Comparison of ENCODE assay signal across 1 cellular context in genomic region chr19:57947419-57948134, GRCh38.
TF ChIP-seq lines count a peak whose summit lies in the region.

Gene ZNF256, minus strand, starts transcription at chr19:57947706. Its CDS starts 232 bp downstream, at chr19:57947474.

TF ChIP-seq in HepG2, 621 proteins besides CTCF, POLR2A, EP300 and RAD21 (continued from another document and continues in another):
- TF ChIP-seq MYC (CRISPR knock-in tag; IDR thresholded peaks at IDR 0.05; ENCODE audit: borderline replicate concordance) (peak; percentile 63; the same call in 1 of the 2 replicates), NFKB2 (CRISPR knock-in tag; IDR thresholded peaks at IDR 0.05; ENCODE audit: borderline replicate concordance) (peak; percentile 44; the same call in 1 of the 2 replicates), ZBTB26 (CRISPR knock-in tag; IDR thresholded peaks at IDR 0.05; ENCODE audit: borderline replicate concordance) (peak; percentile 42; the same call in 1 of the 2 replicates), ARNT2 (CRISPR knock-in tag; IDR thresholded peaks at IDR 0.05; ENCODE audit: low read depth) (peak; percentile 37; the same call in 1 of the 2 replicates), ZNF781 (CRISPR knock-in tag; IDR thresholded peaks at IDR 0.05; ENCODE audit: borderline replicate concordance, not compliant biosample characterization) (peak; percentile 54), PLRG1 (conservative IDR thresholded peaks at IDR 0.05) (no peak), ASH2L (IDR thresholded peaks at IDR 0.05; ENCODE audit: insufficient read length, low read depth, low read length) (peak; percentile 65), ZNF513 (CRISPR knock-in tag; conservative IDR thresholded peaks at IDR 0.05) (0 out of 2 replicates have a peak, but pooled peaks have one; percentile 13), FOXC1 (CRISPR knock-in tag; IDR thresholded peaks at IDR 0.05; ENCODE audit: borderline replicate concordance) (peak; percentile 88), ARID5B (CRISPR knock-in tag; IDR thresholded peaks at IDR 0.05) (peak; percentile 63), KMT2A (CRISPR knock-in tag; IDR thresholded peaks at IDR 0.05) (peak; percentile 21; the same call in 1 of the 2 replicates), KDM4B (CRISPR knock-in tag; IDR thresholded peaks at IDR 0.05) (no peak), NRL (CRISPR knock-in tag; IDR thresholded peaks at IDR 0.05; ENCODE audit: borderline replicate concordance) (no peak), ZC3H4 (CRISPR knock-in tag; IDR thresholded peaks at IDR 0.05; ENCODE audit: borderline replicate concordance) (no peak), MTF2 (CRISPR knock-in tag; IDR thresholded peaks at IDR 0.05; ENCODE audit: borderline replicate concordance) (peak; percentile 64; the same call in 1 of the 2 replicates), ZBTB46 (CRISPR knock-in tag; IDR thresholded peaks at IDR 0.05; ENCODE audit: borderline replicate concordance) (no peak), ZFP82 (CRISPR knock-in tag; IDR thresholded peaks at IDR 0.05; ENCODE audit: borderline replicate concordance) (no peak), ZKSCAN1 (IDR thresholded peaks at IDR 0.05; ENCODE audit: low read length) (no peak), NR2F2 (IDR thresholded peaks at IDR 0.05; ENCODE audit: borderline replicate concordance, low read depth) (no peak), ATF1 (CRISPR knock-in tag; IDR thresholded peaks at IDR 0.05) (peak; percentile 65), ZNF800 (CRISPR knock-in tag; IDR thresholded peaks at IDR 0.05) (0 out of 2 replicates have a peak, but pooled peaks have one; percentile 47), ZNF609 (CRISPR knock-in tag; IDR thresholded peaks at IDR 0.05; ENCODE audit: borderline replicate concordance) (peak; percentile 51), NFYC (CRISPR knock-in tag; IDR thresholded peaks at IDR 0.05) (peak; percentile 91), ZFY (CRISPR knock-in tag; IDR thresholded peaks at IDR 0.05) (peak; percentile 71; the same call in 1 of the 2 replicates), KDM5A (IDR thresholded peaks at IDR 0.05; ENCODE audit: borderline replicate concordance, low read length) (peak; percentile 64), ZNF605 (CRISPR knock-in tag; IDR thresholded peaks at IDR 0.05) (peak; percentile 80; the same call in 1 of the 2 replicates), HMGXB3 (CRISPR knock-in tag; IDR thresholded peaks at IDR 0.05; ENCODE audit: borderline replicate concordance) (peak; percentile 85), ZNF704 (CRISPR knock-in tag; IDR thresholded peaks at IDR 0.05; ENCODE audit: borderline replicate concordance) (0 out of 2 replicates have a peak, but pooled peaks have one; percentile 52), TIGD3 (CRISPR knock-in tag; IDR thresholded peaks at IDR 0.05; ENCODE audit: borderline replicate concordance) (0 out of 2 replicates have a peak, but pooled peaks have one; percentile 53)
